7 cellular contexts compared by ENCODE assay signal in genomic region chr17:39496921-39497320, GRCh38. TPM values are rescaled to one million over a fixed set of nuclear protein-coding genes. Genes with fewer than 3 reads are reported as not detected.
DNase-seq lines count a peak whose midpoint lies in the region; TF ChIP-seq lines count a peak whose summit lies in the region.
"Not testable (repeated sequence)": the region's sequence is repeated elsewhere in the genome, so short reads cannot be mapped to it uniquely, and the experiment has no call there.

No MANE protein-coding gene starts in this region.

- H3K4me1 ChIP-seq in trophoblast cell (ENCODE audit: control insufficient read depth in 1 of 2, insufficient read depth in 2 of 2, low read length in 2 of 2); sigmoid colon: not testable (repeated sequence)

- not testable (repeated sequence) for TF ChIP-seq POLR2A in sigmoid colon (IDR thresholded peaks at IDR 0.05)

- not testable (repeated sequence) for TF ChIP-seq CTCF in sigmoid colon (IDR thresholded peaks at IDR 0.05)

- H3K27ac ChIP-seq in trophoblast cell (ENCODE audit: low read depth, low read length); sigmoid colon: not testable (repeated sequence)

- H4K12ac ChIP-seq in trophoblast cell (ENCODE audit: low read depth, low read length) = not testable (repeated sequence)

- H2BK5ac ChIP-seq in trophoblast cell (ENCODE audit: low read depth, low read length, poor library complexity) = not testable (repeated sequence)

- intact Hi-C loops in posterior vena cava (cut with DNase I); sigmoid colon (cut with DNase I): not testable (repeated sequence)

- not testable (repeated sequence) for H3K4me3 ChIP-seq in trophoblast cell (ENCODE audit: low read depth, low read length); sigmoid colon

- not testable (repeated sequence) for H2AK5ac ChIP-seq in trophoblast cell (ENCODE audit: low read length)

- H4K8ac ChIP-seq in trophoblast cell (ENCODE audit: low read depth, low read length) = not testable (repeated sequence)

- DNase-seq in activated CD8-positive, alpha-beta memory T cell treated with anti-CD3 and anti-CD28 coated beads, Interleukin-2, amount 50 U/mL, for 48 hours = peak; percentile 23
- peak; percentile 1 to 11 for DNase-seq in activated T-cell treated with anti-CD3 and anti-CD28 coated beads, Interleukin-2, amount 50 U/mL, for 48 hours
- peak; percentile 44 for DNase-seq in activated effector memory CD4-positive, alpha-beta T cell treated with anti-CD3 and anti-CD28 coated beads, Interleukin-2, amount 50 U/mL, for 16 hours
- DNase-seq in mesenteric fat pad (ENCODE audit: low spot score) (peak; percentile 43), posterior vena cava (ENCODE audit: low spot score) (peak; percentile 69), sigmoid colon (peak; percentile 30)
- not testable (repeated sequence) for DNase-seq in trophoblast cell

- not testable (repeated sequence) for H3K79me2 ChIP-seq in trophoblast cell (ENCODE audit: control insufficient read depth, insufficient read depth, low read length, poor library complexity)

- not testable (repeated sequence) for H3K4me2 ChIP-seq in trophoblast cell (ENCODE audit: low read length)

- H3K36me3 ChIP-seq in trophoblast cell (ENCODE audit: control insufficient read depth in 1 of 2, insufficient read depth in 2 of 2, low read length in 2 of 2) (peaks cover 54 to 63% of the 10 kb centered on the region in 2 experiments), sigmoid colon (peaks cover 31 to 95% (median 63%) of the 10 kb centered on the region in 4 donors)

- not testable (repeated sequence) for H3K27me3 ChIP-seq in trophoblast cell (ENCODE audit: insufficient read depth, low read length); sigmoid colon

- H3K23ac ChIP-seq in trophoblast cell (ENCODE audit: low read length) = not testable (repeated sequence)

- not testable (repeated sequence) for H4K91ac ChIP-seq in trophoblast cell (ENCODE audit: low read depth, low read length)

- not testable (repeated sequence) for H3K14ac ChIP-seq in trophoblast cell (ENCODE audit: low read length)

- H3K9me3 ChIP-seq in trophoblast cell (ENCODE audit: insufficient read depth, low read depth, low read length); sigmoid colon: not testable (repeated sequence)

- not testable (repeated sequence) for H2BK120ac ChIP-seq in trophoblast cell (ENCODE audit: insufficient read depth, low read length, poor library complexity)

- peak overlapping the region; percentile 30 for H3K18ac ChIP-seq in trophoblast cell (ENCODE audit: low read length)

- not testable (repeated sequence) for H3K4ac ChIP-seq in trophoblast cell (ENCODE audit: low read depth, low read length)

- not testable (repeated sequence) for H2AFZ ChIP-seq in trophoblast cell (ENCODE audit: insufficient read depth, low read length, poor library complexity)

- H3K9ac ChIP-seq in trophoblast cell (ENCODE audit: low read length) = not testable (repeated sequence)

- TF ChIP-seq EP300 in sigmoid colon (IDR thresholded peaks at IDR 0.05) = not testable (repeated sequence)

- not testable (repeated sequence) for H2BK12ac ChIP-seq in trophoblast cell (ENCODE audit: low read length)

- not testable (repeated sequence) for H3K79me1 ChIP-seq in trophoblast cell (ENCODE audit: low read length)

- no CpG with 5 or more reads among the region's 12 CpGs for WGBS in trophoblast cell (ENCODE audit: extremely low coverage, insufficient coverage, insufficient read length)
- WGBS in sigmoid colon, 2 donors = 97% methylated on average over 12 of the region's 12 CpGs

RNA-seq across cellular contexts. Expression of gene CDK12, which starts 35.6 kb away (rescaled TPM):
- total RNA-seq in mesenteric fat pad (46.5 TPM), posterior vena cava (10 to 100 TPM; 37.6 to 40.8 TPM), sigmoid colon (10 to 100 TPM; 24.3 to 46.0 (median 32.7) TPM)
- 33.7 and 34.2 TPM in 2 replicates for polyA plus RNA-seq in trophoblast cell (2013)
- 10 to 100 TPM in 1 of 3 donors, 1 to 10 TPM in 2; 5.4 to 24.2 (median 9.2) TPM for polyA plus RNA-seq in sigmoid colon

RNA-seq across cellular contexts. Expression of gene MED1, which starts 45.9 kb away (rescaled TPM):
- total RNA-seq in mesenteric fat pad (35.5 TPM), posterior vena cava (10 to 100 TPM; 26.4 to 27.1 TPM), sigmoid colon (10 to 100 TPM; 16.8 to 22.5 (median 20.4) TPM)
- 32.0 and 33.3 TPM in 2 replicates for polyA plus RNA-seq in trophoblast cell (2013)
- 10 to 100 TPM in 1 of 3 donors, 1 to 10 TPM in 2; 4.2 to 18.6 (median 5.4) TPM for polyA plus RNA-seq in sigmoid colon
